26 cellular contexts compared by ENCODE assay signal in the genomic region with DNA sequence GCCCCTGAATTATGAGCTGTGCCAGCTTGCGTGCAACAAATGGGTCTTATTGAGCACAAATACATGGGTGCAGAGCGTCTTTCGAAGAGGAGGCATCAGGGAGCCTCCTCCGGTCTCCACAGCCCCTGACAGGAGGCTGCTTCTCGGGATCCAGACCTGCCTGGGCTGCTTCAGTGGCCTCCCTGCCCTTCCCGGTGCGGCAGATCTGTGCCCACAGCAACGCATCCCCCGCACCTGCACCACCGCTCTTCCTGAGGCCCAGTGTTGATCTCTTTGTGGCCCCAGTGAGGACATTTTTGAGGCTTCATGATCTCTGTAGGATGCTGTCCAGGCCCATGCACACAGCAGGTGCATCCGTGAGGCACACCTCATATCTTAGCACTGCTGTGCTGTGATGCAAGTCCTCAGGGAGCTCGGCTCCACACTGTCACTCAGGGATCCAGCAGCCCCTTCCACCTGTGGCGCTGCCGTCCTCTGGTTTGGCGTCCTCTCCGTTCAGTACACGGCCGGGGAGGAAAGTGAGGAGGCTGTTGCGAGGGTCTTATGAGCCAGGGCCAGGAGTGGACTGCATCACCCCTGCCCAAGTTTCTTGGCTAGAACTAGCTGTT. TPM values are rescaled to one million over a fixed set of nuclear protein-coding genes. Genes with fewer than 3 reads are reported as not detected.
DNase-seq lines count a peak whose midpoint lies in the region; ATAC-seq and TF ChIP-seq lines count a peak whose summit lies in the region.
"Had no signal": no experiment of that assay in that cellular context is flagged by ENCODE, and none has a peak within 500 bp of the region (broad histone marks: within the 10 kb centered on the region; RNA-seq: fewer than 3 reads in every experiment).

No MANE protein-coding gene starts in this region.

- no peak for DNase-seq in stimulated activated naive CD8-positive, alpha-beta T cell treated with anti-CD3 and anti-CD28 coated beads, Interleukin-15, amount 100 ng/mL, for 72 hours
- DNase-seq in tibial artery: no peak
- DNase-seq: activated CD4-positive, alpha-beta T cell treated with anti-CD3 and anti-CD28 coated beads, Interleukin-2, amount 10 ng/mL, durations not matched to agents 7 days and 5 days; activated effector memory CD4-positive, alpha-beta T cell treated with Interleukin-2 at 50 U/mL for 16 hours; AML-193; DMS153; gastrocnemius medialis; hypothalamus; MV-4-11; NCI-H2081 treated with DMSO at 0.1 percent for 48 hours; NCI-H226; NCI-H69; Peyer's patch; SIG-M5; upper lobe of right lung had no signal

- H3K9ac ChIP-seq in OCI-LY3 (ENCODE audit: low read length): no peak overlapping the region

- TF ChIP-seq CTCF in OCI-LY3 (IDR thresholded peaks at IDR 0.05; ENCODE audit: low read depth, low read length) (no peak), brain (conservative IDR thresholded peaks at IDR 0.05) (no peak), tibial artery (IDR thresholded peaks at IDR 0.05) (no peak)

- H3K36me3 ChIP-seq in OCI-LY3 (replicated peaks; ENCODE audit: low read depth, low read length) (peaks cover 21% of the 10 kb centered on the region), tibial artery (no peaks in the 10 kb centered on the region)
- H3K36me3 ChIP-seq: gastrocnemius medialis, Peyer's patch, upper lobe of right lung had no signal

- H3K4me3 Mint-ChIP-seq in stimulated activated naive CD8-positive, alpha-beta T cell treated with anti-CD3 and anti-CD28 coated beads, Interleukin-15, Interleukin-2, amounts not matched to agents 100 ng/mL and 50 ng/mL, for 24 hours: no peak overlapping the region
- H3K4me3 Mint-ChIP-seq in stimulated activated naive CD8-positive, alpha-beta T cell treated with anti-CD3 and anti-CD28 coated beads, Interleukin-15, amount 100 ng/mL, for 72 hours: no peak overlapping the region
- peak overlapping the region in 1 of 5 experiments; percentile 11 for H3K4me3 Mint-ChIP-seq in brain
- H3K4me3 Mint-ChIP-seq: activated CD4-positive, alpha-beta T cell treated with anti-CD3 and anti-CD28 coated beads, Interleukin-2, amount 10 ng/mL, durations not matched to agents 7 days and 5 days; activated naive CD8-positive, alpha-beta T cell; stimulated activated effector memory CD8-positive, alpha-beta T cell treated with anti-CD3 and anti-CD28 coated beads, Interleukin-12 subunit alpha, Interleukin-12 subunit beta, amount 100 ng/mL, for 72 hours had no signal

- intact Hi-C loops in tibial artery (cut with DNase I; ENCODE audit: low total_unique reads): no loop called here

- peaks cover 49% of the 10 kb centered on the region for H3K36me3 Mint-ChIP-seq in stimulated activated naive CD8-positive, alpha-beta T cell treated with anti-CD3 and anti-CD28 coated beads, Interleukin-15, Interleukin-2, amounts not matched to agents 100 ng/mL and 50 ng/mL, for 24 hours (ENCODE audit: low read depth)
- H3K36me3 Mint-ChIP-seq in brain: peaks cover 16% of the 10 kb centered on the region

- peaks cover 37% of the 10 kb centered on the region for H3K4me1 ChIP-seq in OCI-LY3 (ENCODE audit: low read length)
- peaks cover 0 to 13% (median 6%) of the 10 kb centered on the region in 4 donors for H3K4me1 ChIP-seq in tibial artery

- no peak for ATAC-seq in stimulated activated naive CD8-positive, alpha-beta T cell treated with anti-CD3 and anti-CD28 coated beads, Interleukin-15, amount 100 ng/mL, for 72 hours
- no peak for ATAC-seq in GM21423 (IDR thresholded peaks at IDR 0.05; ENCODE audit: unreplicated experiment)
- ATAC-seq in HG03469 (IDR thresholded peaks at IDR 0.05; ENCODE audit: unreplicated experiment): no peak
- no peak for ATAC-seq in HG03354 (IDR thresholded peaks at IDR 0.05; ENCODE audit: poor library complexity, severe bottlenecking, unreplicated experiment)
- ATAC-seq: gastrocnemius medialis; mucosa of descending colon; stimulated activated effector memory CD8-positive, alpha-beta T cell treated with anti-CD3 and anti-CD28 coated beads, Interleukin-12 subunit alpha, Interleukin-12 subunit beta, amount 100 ng/mL, for 72 hours; upper lobe of right lung had no signal

- H2AFZ ChIP-seq in OCI-LY3 (ENCODE audit: low read depth, low read length): no peak overlapping the region

- no peaks in the 10 kb centered on the region for H3K27me3 Mint-ChIP-seq in stimulated activated naive CD8-positive, alpha-beta T cell treated with anti-CD3 and anti-CD28 coated beads, Interleukin-15, Interleukin-2, amounts not matched to agents 100 ng/mL and 50 ng/mL, for 24 hours
- no peaks in the 10 kb centered on the region for H3K27me3 Mint-ChIP-seq in stimulated activated naive CD8-positive, alpha-beta T cell treated with anti-CD3 and anti-CD28 coated beads, Interleukin-15, amount 100 ng/mL, for 72 hours
- H3K27me3 Mint-ChIP-seq in brain: peaks cover 6% of the 10 kb centered on the region
- H3K27me3 Mint-ChIP-seq: activated CD4-positive, alpha-beta T cell treated with anti-CD3 and anti-CD28 coated beads, Interleukin-2, amount 10 ng/mL, durations not matched to agents 7 days and 5 days; activated naive CD8-positive, alpha-beta T cell had no signal

- H3K4me1 Mint-ChIP-seq in stimulated activated naive CD8-positive, alpha-beta T cell treated with anti-CD3 and anti-CD28 coated beads, Interleukin-15, Interleukin-2, amounts not matched to agents 100 ng/mL and 50 ng/mL, for 24 hours (ENCODE audit: low read depth): peaks cover 47% of the 10 kb centered on the region
- H3K4me1 Mint-ChIP-seq in stimulated activated naive CD8-positive, alpha-beta T cell treated with anti-CD3 and anti-CD28 coated beads, Interleukin-15, amount 100 ng/mL, for 72 hours: peaks cover 56% of the 10 kb centered on the region
- peaks cover 61% of the 10 kb centered on the region for H3K4me1 Mint-ChIP-seq in brain

- H3K27ac Mint-ChIP-seq in stimulated activated naive CD8-positive, alpha-beta T cell treated with anti-CD3 and anti-CD28 coated beads, Interleukin-15, Interleukin-2, amounts not matched to agents 100 ng/mL and 50 ng/mL, for 24 hours: peak overlapping the region; percentile 49
- no peak overlapping the region for H3K27ac Mint-ChIP-seq in stimulated activated naive CD8-positive, alpha-beta T cell treated with anti-CD3 and anti-CD28 coated beads, Interleukin-15, amount 100 ng/mL, for 72 hours
- H3K27ac Mint-ChIP-seq in brain: peak overlapping the region in 3 of 5 experiments; percentile 39 to 95 (median 65)
- H3K27ac Mint-ChIP-seq: stimulated activated effector memory CD8-positive, alpha-beta T cell treated with anti-CD3 and anti-CD28 coated beads, Interleukin-12 subunit alpha, Interleukin-12 subunit beta, amount 100 ng/mL, for 72 hours had no signal

- no peaks in the 10 kb centered on the region for H3K79me2 ChIP-seq in OCI-LY3 (ENCODE audit: low read length)

- peaks cover 24% of the 10 kb centered on the region for H4K20me1 ChIP-seq in OCI-LY3 (ENCODE audit: insufficient read depth, low read length)

- no peaks in the 10 kb centered on the region for H3K9me3 Mint-ChIP-seq in stimulated activated naive CD8-positive, alpha-beta T cell treated with anti-CD3 and anti-CD28 coated beads, Interleukin-15, Interleukin-2, amounts not matched to agents 100 ng/mL and 50 ng/mL, for 24 hours
- H3K9me3 Mint-ChIP-seq in stimulated activated naive CD8-positive, alpha-beta T cell treated with anti-CD3 and anti-CD28 coated beads, Interleukin-15, amount 100 ng/mL, for 72 hours: peaks cover 5 to 8% of the 10 kb centered on the region in 2 donors
- peaks cover 3 to 17% (median 12%) of the 10 kb centered on the region in 5 experiments for H3K9me3 Mint-ChIP-seq in brain
- H3K9me3 Mint-ChIP-seq: activated CD4-positive, alpha-beta T cell treated with anti-CD3 and anti-CD28 coated beads, Interleukin-2, amount 10 ng/mL, durations not matched to agents 7 days and 5 days; stimulated activated effector memory CD8-positive, alpha-beta T cell treated with anti-CD3 and anti-CD28 coated beads, Interleukin-12 subunit alpha, Interleukin-12 subunit beta, amount 100 ng/mL, for 72 hours had no signal

- H3K4me3 ChIP-seq in OCI-LY3 (ENCODE audit: low read length) (no peak overlapping the region; the same call in 1 of the 2 replicates), tibial artery (no peak overlapping the region)
- H3K4me3 ChIP-seq: gastrocnemius medialis, mucosa of descending colon, Peyer's patch, upper lobe of right lung had no signal

- H3K4me2 ChIP-seq in OCI-LY3 (ENCODE audit: low read length): peak overlapping the region; percentile 67

- no peaks in the 10 kb centered on the region for H3K27me3 ChIP-seq in OCI-LY3 (ENCODE audit: low read depth, low read length)
- H3K27me3 ChIP-seq in tibial artery: peaks cover 0 to 6% of the 10 kb centered on the region in 2 donors
- H3K27me3 ChIP-seq: Peyer's patch, upper lobe of right lung had no signal

- H3K27ac ChIP-seq in OCI-LY3 (ENCODE audit: low read length) (no peak overlapping the region), tibial artery (no peak overlapping the region)
- H3K27ac ChIP-seq: gastrocnemius medialis, Peyer's patch, upper lobe of right lung had no signal

- H3K9me3 ChIP-seq in OCI-LY3 (ENCODE audit: insufficient read depth, low read length) (no peaks in the 10 kb centered on the region), tibial artery (no peaks in the 10 kb centered on the region)
- H3K9me3 ChIP-seq: gastrocnemius medialis, mucosa of descending colon, Peyer's patch, upper lobe of right lung had no signal

RNA-seq across cellular contexts. Expression of a gene that starts 17.4 kb away (rescaled TPM):
- 5.2 TPM for polyA plus RNA-seq in brain (ENCODE audit: insufficient read depth, low read depth, low replicate concordance)
- polyA plus RNA-seq: endothelial cell of umbilical vein had no signal

RNA-seq across cellular contexts. Expression of a gene that starts 28.2 kb away (rescaled TPM):
- polyA plus RNA-seq in brain (ENCODE audit: insufficient read depth, low read depth, low replicate concordance): 0.20 TPM
- polyA plus RNA-seq: endothelial cell of umbilical vein, neural cell had no signal

Comparison
In these comparisons a context has a peak if more than half of its experiments do, and no peak if none do; other contexts are left out.
1. H3K27ac Mint-ChIP-seq: peak in stimulated activated naive CD8-positive, alpha-beta T cell treated with anti-CD3 and anti-CD28 coated beads, Interleukin-15, Interleukin-2, amounts not matched to agents 100 ng/mL and 50 ng/mL, for 24 hours (single experiment) and brain (3 of 5); none in stimulated activated naive CD8-positive, alpha-beta T cell treated with anti-CD3 and anti-CD28 coated beads, Interleukin-15, amount 100 ng/mL, for 72 hours (0 of 2).